In genomic region chr9:113541019-113541900, GRCh38 we compare ENCODE assay signal across 8 cellular contexts.
A peak's percentile ranks its signal among the peaks of the same experiment; 100 is the strongest.
DNase-seq lines count a peak whose midpoint lies in the region; ATAC-seq lines count a peak whose summit lies in the region.

No MANE protein-coding gene starts in this region.

- peaks cover 16% of the 10 kb centered on the region for H3K4me1 Mint-ChIP-seq in activated T-helper 17 cell treated with anti-CD3 and anti-CD28 coated beads, Interleukin-2, amount 50 U/mL, for 72 hours

- peak; percentile 52 for DNase-seq in SIG-M5 treated with dmso at 0.1 percent for 504 hours (lab: John Stamatoyannopoulos, UW; ENCODE audit: unreplicated experiment)
- DNase-seq in SIG-M5 (lab: John Stamatoyannopoulos, UW): no peak
- DNase-seq in hippocampal formation (lab: John Stamatoyannopoulos, UW): peak; percentile 41 to 54
- peak in 37 of 49 donors; percentile 11 to 83 (median 55) for DNase-seq in substantia nigra (lab: John Stamatoyannopoulos, UW)

- peaks cover 88% of the 10 kb centered on the region for H3K36me3 Mint-ChIP-seq in activated T-helper 17 cell treated with anti-CD3 and anti-CD28 coated beads, Interleukin-2, amount 50 U/mL, for 72 hours (ENCODE audit: low read depth)

- H3K27ac ChIP-seq in substantia nigra (ENCODE audit: low read depth, low read length, poor library complexity, severe bottlenecking): peak overlapping the region; percentile 80

- H3K9me3 Mint-ChIP-seq in activated T-helper 17 cell treated with anti-CD3 and anti-CD28 coated beads, Interleukin-2, amount 50 U/mL, for 72 hours: no peaks in the 10 kb centered on the region

- no peak for ATAC-seq in activated T-helper 17 cell treated with anti-CD3 and anti-CD28 coated beads, Interleukin-2, amount 50 U/mL, for 72 hours (replicated peaks)
- ATAC-seq in GM19452 (IDR thresholded peaks at IDR 0.05; ENCODE audit: unreplicated experiment) (no peak), GM19395 (IDR thresholded peaks at IDR 0.05; ENCODE audit: unreplicated experiment) (no peak), GM21723 (IDR thresholded peaks at IDR 0.05; ENCODE audit: unreplicated experiment) (no peak)

- no peaks in the 10 kb centered on the region for H3K27me3 Mint-ChIP-seq in activated T-helper 17 cell treated with anti-CD3 and anti-CD28 coated beads, Interleukin-2, amount 50 U/mL, for 72 hours

- peak overlapping the region; percentile 69 for H3K27ac Mint-ChIP-seq in activated T-helper 17 cell treated with anti-CD3 and anti-CD28 coated beads, Interleukin-2, amount 50 U/mL, for 72 hours

- no peak overlapping the region for H3K4me3 Mint-ChIP-seq in activated T-helper 17 cell treated with anti-CD3 and anti-CD28 coated beads, Interleukin-2, amount 50 U/mL, for 72 hours
